In the genomic region with DNA sequence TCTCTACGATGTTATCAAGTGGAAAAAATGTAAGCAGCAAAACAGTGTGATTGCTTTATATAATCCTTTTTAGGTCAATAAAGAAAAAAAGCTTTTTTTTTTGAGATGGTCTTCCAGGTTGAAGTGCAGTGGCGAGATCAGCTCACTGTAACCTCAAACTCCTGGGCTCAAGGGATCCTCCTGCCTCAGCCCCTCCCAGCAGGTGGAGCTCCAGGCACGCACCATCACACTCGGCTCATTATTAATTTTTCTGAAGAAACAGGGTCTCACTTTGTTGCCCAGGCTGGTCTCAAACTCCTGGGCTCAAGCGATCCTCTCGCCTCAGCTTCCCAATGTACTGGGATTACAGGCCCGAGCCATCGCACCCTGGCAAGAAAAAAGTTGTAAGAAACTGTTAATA, we compare ENCODE assay signal across 11 cellular contexts. TPM values are rescaled to one million over a fixed set of nuclear protein-coding genes. Genes with fewer than 3 reads are reported as not detected.
DNase-seq lines count a peak whose midpoint lies in the region; ATAC-seq and TF ChIP-seq lines count a peak whose summit lies in the region.
"Had no signal": no experiment of that assay in that cellular context is flagged by ENCODE, and none has a peak within 500 bp of the region (broad histone marks: within the 10 kb centered on the region; RNA-seq: fewer than 3 reads in every experiment).

No MANE protein-coding gene starts in this region.

- no peak overlapping the region for H3K4me3 ChIP-seq in MM.1S (ENCODE audit: low read length)
- H3K4me3 ChIP-seq in parathyroid adenoma (ENCODE audit: low read depth, low read length): no peak overlapping the region
- H3K4me3 ChIP-seq: BLaER1, uterus had no signal

- H3F3A ChIP-seq in MM.1S (ENCODE audit: insufficient read depth, low read length): no peaks in the 10 kb centered on the region

- H3K4me2 ChIP-seq in MM.1S (ENCODE audit: low read depth, low read length): no peak overlapping the region
- H3K4me2 ChIP-seq in parathyroid adenoma (ENCODE audit: low read length): no peak overlapping the region
- H3K4me2 ChIP-seq: BLaER1 had no signal

- H3K27me3 ChIP-seq in MM.1S (replicated peaks; ENCODE audit: insufficient read depth, low read length) (no peaks in the 10 kb centered on the region), parathyroid adenoma (ENCODE audit: control insufficient read depth, insufficient read depth, low read length) (no peaks in the 10 kb centered on the region)
- H3K27me3 ChIP-seq: BLaER1, uterus had no signal

- H3K4me1 ChIP-seq in MM.1S (ENCODE audit: low read length): no peaks in the 10 kb centered on the region
- H3K4me1 ChIP-seq in parathyroid adenoma: no peaks in the 10 kb centered on the region
- H3K4me1 ChIP-seq: BLaER1, uterus had no signal

- H3K79me2 ChIP-seq in MM.1S (ENCODE audit: low read length): peaks cover 79% of the 10 kb centered on the region
- H3K79me2 ChIP-seq in parathyroid adenoma: peaks cover 17% of the 10 kb centered on the region

- ATAC-seq in GM19395 (IDR thresholded peaks at IDR 0.05; ENCODE audit: unreplicated experiment): no peak

- H3K4me3 Mint-ChIP-seq in T-helper 1 cell treated with Interleukin-12 subunit alpha and Interleukin-12 subunit beta and Interleukin-4 antibody, amounts not matched to agents 30 μg/mL and 1 μg/mL, for 36 hours: no peak overlapping the region
- H3K4me3 Mint-ChIP-seq in brain: no peak overlapping the region
- H3K4me3 Mint-ChIP-seq: activated naive CD8-positive, alpha-beta T cell treated with anti-CD3 and anti-CD28 coated beads, Interleukin-2, amount 10 ng/mL, durations not matched to agents 7 days and 5 days had no signal

- no peaks in the 10 kb centered on the region for H3K9me3 ChIP-seq in MM.1S (replicated peaks; ENCODE audit: insufficient read depth, low read length)
- H3K9me3 ChIP-seq in parathyroid adenoma (ENCODE audit: control insufficient read depth, low read length): no peaks in the 10 kb centered on the region
- H3K9me3 ChIP-seq: BLaER1, uterus had no signal

- H4K20me1 ChIP-seq in MM.1S (ENCODE audit: insufficient read depth, low read length): peaks cover 27% of the 10 kb centered on the region

- H3K4me1 Mint-ChIP-seq in T-helper 1 cell treated with Interleukin-12 subunit alpha and Interleukin-12 subunit beta and Interleukin-4 antibody, amounts not matched to agents 30 μg/mL and 1 μg/mL, for 36 hours (ENCODE audit: low read depth): peaks cover 4% of the 10 kb centered on the region
- H3K4me1 Mint-ChIP-seq in brain: peaks cover 7% of the 10 kb centered on the region

- H3K27ac ChIP-seq in MM.1S (ENCODE audit: low read length) (no peak overlapping the region), parathyroid adenoma (no peak overlapping the region)
- H3K27ac ChIP-seq: BLaER1, uterus had no signal

- no peak overlapping the region for H2AFZ ChIP-seq in MM.1S (ENCODE audit: low read length)
- no peak overlapping the region for H2AFZ ChIP-seq in parathyroid adenoma

- no peaks in the 10 kb centered on the region for H3K27me3 Mint-ChIP-seq in T-helper 1 cell treated with Interleukin-12 subunit alpha and Interleukin-12 subunit beta and Interleukin-4 antibody, amounts not matched to agents 30 μg/mL and 1 μg/mL, for 36 hours (ENCODE audit: low read depth)
- no peaks in the 10 kb centered on the region for H3K27me3 Mint-ChIP-seq in brain
- H3K27me3 Mint-ChIP-seq: activated naive CD8-positive, alpha-beta T cell treated with anti-CD3 and anti-CD28 coated beads, Interleukin-2, amount 10 ng/mL, durations not matched to agents 7 days and 5 days had no signal

- H3K9ac ChIP-seq in MM.1S (ENCODE audit: low read length) (no peak overlapping the region), parathyroid adenoma (no peak overlapping the region)
- H3K9ac ChIP-seq: BLaER1 had no signal

- TF ChIP-seq CTCF in MM.1S (IDR thresholded peaks at IDR 0.05; ENCODE audit: low read length): peak; percentile 45
- peak; percentile 19 to 21 for TF ChIP-seq CTCF in brain (conservative IDR thresholded peaks at IDR 0.05)
- peak; percentile 33 for TF ChIP-seq CTCF in parathyroid adenoma (IDR thresholded peaks at IDR 0.05)

- no peaks in the 10 kb centered on the region for H3K9me3 Mint-ChIP-seq in T-helper 1 cell treated with Interleukin-12 subunit alpha and Interleukin-12 subunit beta and Interleukin-4 antibody, amounts not matched to agents 30 μg/mL and 1 μg/mL, for 36 hours
- no peaks in the 10 kb centered on the region for H3K9me3 Mint-ChIP-seq in brain
- H3K9me3 Mint-ChIP-seq: activated naive CD8-positive, alpha-beta T cell treated with anti-CD3 and anti-CD28 coated beads, Interleukin-2, amount 10 ng/mL, durations not matched to agents 7 days and 5 days had no signal

- DNase-seq in T-helper 1 cell (no peak), MM.1S (no peak), HuH-7 (ENCODE audit: low spot score) (no peak), DMS114 treated with DMSO at 0.1 percent for 48 hours (lab: John Stamatoyannopoulos, UW; ENCODE audit: unreplicated experiment) (no peak)
- DNase-seq: activated naive CD8-positive, alpha-beta T cell treated with anti-CD3 and anti-CD28 coated beads, Interleukin-2, amount 10 ng/mL, durations not matched to agents 7 days and 5 days; uterus had no signal

- peaks cover 37% of the 10 kb centered on the region for H3K36me3 ChIP-seq in MM.1S (replicated peaks; ENCODE audit: insufficient read depth, low read length)
- no peaks in the 10 kb centered on the region for H3K36me3 ChIP-seq in parathyroid adenoma (ENCODE audit: control insufficient read depth, insufficient read depth, low read length)
- H3K36me3 ChIP-seq: uterus had no signal

- peak overlapping the region; percentile 41 for H3K27ac Mint-ChIP-seq in T-helper 1 cell treated with Interleukin-12 subunit alpha and Interleukin-12 subunit beta and Interleukin-4 antibody, amounts not matched to agents 30 μg/mL and 1 μg/mL, for 36 hours
- no peak overlapping the region for H3K27ac Mint-ChIP-seq in brain
- H3K27ac Mint-ChIP-seq: activated naive CD8-positive, alpha-beta T cell treated with anti-CD3 and anti-CD28 coated beads, Interleukin-2, amount 10 ng/mL, durations not matched to agents 7 days and 5 days had no signal

- no peaks in the 10 kb centered on the region for H3K9me2 ChIP-seq in MM.1S (replicated peaks; ENCODE audit: insufficient read depth, low read length)

- H3K36me3 Mint-ChIP-seq in T-helper 1 cell treated with Interleukin-12 subunit alpha and Interleukin-12 subunit beta and Interleukin-4 antibody, amounts not matched to agents 30 μg/mL and 1 μg/mL, for 36 hours (ENCODE audit: low read depth): peaks cover 26% of the 10 kb centered on the region
- peaks cover 44% of the 10 kb centered on the region for H3K36me3 Mint-ChIP-seq in brain

RNA-seq across cellular contexts. Expression of a gene that starts 17.3 kb away (rescaled TPM):
- polyA plus RNA-seq in brain (ENCODE audit: insufficient read depth, low read depth, low replicate concordance): 5.1 TPM

RNA-seq across cellular contexts. Expression of a gene that starts 28.9 kb away (rescaled TPM):
- polyA plus RNA-seq in brain (ENCODE audit: insufficient read depth, low read depth, low replicate concordance): not detected

RNA-seq across cellular contexts. Expression of a gene that starts 54.0 kb away (rescaled TPM):
- polyA plus RNA-seq in brain (ENCODE audit: insufficient read depth, low read depth, low replicate concordance): 18.9 TPM
